Comparison of ENCODE assay signal across 1 cellular context in the genomic region with DNA sequence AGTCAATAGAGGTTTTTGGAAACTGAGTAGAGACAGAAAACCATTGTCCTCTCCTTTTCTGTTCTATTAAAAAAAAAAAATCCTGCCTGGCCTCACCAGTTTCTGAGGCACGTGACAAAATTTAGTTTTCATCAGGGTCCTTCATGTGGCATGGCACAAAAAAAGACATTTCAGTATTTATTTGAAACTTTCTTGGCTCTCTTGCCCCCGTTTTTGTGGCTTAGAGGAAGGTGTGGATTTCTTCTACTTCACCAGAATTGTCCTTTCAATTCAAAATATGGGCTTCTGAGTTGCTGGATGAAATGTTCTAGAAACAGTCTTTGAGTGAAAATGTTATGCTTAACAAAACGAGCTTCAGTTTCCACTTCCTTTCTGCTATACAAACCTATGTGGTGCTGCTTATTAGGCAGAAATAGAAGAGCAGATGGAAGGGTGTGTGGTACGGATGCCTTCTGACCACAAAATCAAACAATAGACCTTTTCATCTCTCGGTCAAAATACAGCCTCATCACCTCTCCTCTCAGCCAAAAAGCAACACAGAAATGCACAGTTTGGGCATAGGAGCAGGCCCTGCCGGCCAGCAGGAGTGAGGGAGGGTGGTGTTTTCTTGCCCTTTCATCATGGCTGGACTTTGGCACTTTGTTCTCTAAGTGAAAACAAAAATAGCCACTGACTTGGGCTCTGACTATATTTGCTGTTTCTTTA.
TF ChIP-seq lines count a peak whose summit lies in the region.

No MANE protein-coding gene starts in this region.

TF ChIP-seq in HepG2, 621 proteins besides CTCF, POLR2A, EP300 and RAD21 (continued from another document and continues in another):
- TF ChIP-seq, protein P1, sequence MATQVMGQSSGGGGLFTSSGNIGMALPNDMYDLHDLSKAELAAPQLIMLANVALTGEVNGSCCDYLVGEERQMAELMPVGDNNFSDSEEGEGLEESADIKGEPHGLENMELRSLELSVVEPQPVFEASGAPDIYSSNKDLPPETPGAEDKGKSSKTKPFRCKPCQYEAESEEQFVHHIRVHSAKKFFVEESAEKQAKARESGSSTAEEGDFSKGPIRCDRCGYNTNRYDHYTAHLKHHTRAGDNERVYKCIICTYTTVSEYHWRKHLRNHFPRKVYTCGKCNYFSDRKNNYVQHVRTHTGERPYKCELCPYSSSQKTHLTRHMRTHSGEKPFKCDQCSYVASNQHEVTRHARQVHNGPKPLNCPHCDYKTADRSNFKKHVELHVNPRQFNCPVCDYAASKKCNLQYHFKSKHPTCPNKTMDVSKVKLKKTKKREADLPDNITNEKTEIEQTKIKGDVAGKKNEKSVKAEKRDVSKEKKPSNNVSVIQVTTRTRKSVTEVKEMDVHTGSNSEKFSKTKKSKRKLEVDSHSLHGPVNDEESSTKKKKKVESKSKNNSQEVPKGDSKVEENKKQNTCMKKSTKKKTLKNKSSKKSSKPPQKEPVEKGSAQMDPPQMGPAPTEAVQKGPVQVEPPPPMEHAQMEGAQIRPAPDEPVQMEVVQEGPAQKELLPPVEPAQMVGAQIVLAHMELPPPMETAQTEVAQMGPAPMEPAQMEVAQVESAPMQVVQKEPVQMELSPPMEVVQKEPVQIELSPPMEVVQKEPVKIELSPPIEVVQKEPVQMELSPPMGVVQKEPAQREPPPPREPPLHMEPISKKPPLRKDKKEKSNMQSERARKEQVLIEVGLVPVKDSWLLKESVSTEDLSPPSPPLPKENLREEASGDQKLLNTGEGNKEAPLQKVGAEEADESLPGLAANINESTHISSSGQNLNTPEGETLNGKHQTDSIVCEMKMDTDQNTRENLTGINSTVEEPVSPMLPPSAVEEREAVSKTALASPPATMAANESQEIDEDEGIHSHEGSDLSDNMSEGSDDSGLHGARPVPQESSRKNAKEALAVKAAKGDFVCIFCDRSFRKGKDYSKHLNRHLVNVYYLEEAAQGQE (IDR thresholded peaks at IDR 0.05; ENCODE audit: borderline replicate concordance in 1 of 2, low read depth in 1 of 2, low read length in 2 of 2), result no peak
- TF ChIP-seq ZSCAN9 (CRISPR knock-in tag; IDR thresholded peaks at IDR 0.05; ENCODE audit: borderline replicate concordance) (no peak), SOX6 (IDR thresholded peaks at IDR 0.05) (no peak), SOX6 (CRISPR knock-in tag; IDR thresholded peaks at IDR 0.05) (peak; percentile 71), CEBPG (CRISPR knock-in tag; IDR thresholded peaks at IDR 0.05) (peak; percentile 68), RXRB (CRISPR knock-in tag; IDR thresholded peaks at IDR 0.05; ENCODE audit: borderline replicate concordance) (0 out of 2 replicates have a peak, but pooled peaks have one; percentile 51), FOXC1 (CRISPR knock-in tag; IDR thresholded peaks at IDR 0.05; ENCODE audit: borderline replicate concordance) (no peak), NR2F6 (IDR thresholded peaks at IDR 0.05) (no peak), NR2F6 (CRISPR knock-in tag; IDR thresholded peaks at IDR 0.05) (0 out of 2 replicates have a peak, but pooled peaks have one; percentile 15), ZNF501 (CRISPR knock-in tag; IDR thresholded peaks at IDR 0.05) (peak; percentile 38; the same call in 1 of the 2 replicates), ZNF3 (CRISPR knock-in tag; IDR thresholded peaks at IDR 0.05) (no peak), ZNF790 (CRISPR knock-in tag; IDR thresholded peaks at IDR 0.05; ENCODE audit: borderline replicate concordance) (no peak), NFIB (CRISPR knock-in tag; IDR thresholded peaks at IDR 0.05; ENCODE audit: borderline replicate concordance) (no peak), NFKBIZ (CRISPR knock-in tag; IDR thresholded peaks at IDR 0.05) (0 out of 2 replicates have a peak, but pooled peaks have one; percentile 19), DNMT3B (CRISPR knock-in tag; conservative IDR thresholded peaks at IDR 0.05) (peak; percentile 68; the same call in 1 of the 2 replicates), ZNF703 (CRISPR knock-in tag; IDR thresholded peaks at IDR 0.05; ENCODE audit: borderline replicate concordance) (no peak), ZNF558 (CRISPR knock-in tag; IDR thresholded peaks at IDR 0.05; ENCODE audit: borderline replicate concordance) (no peak), FOSL2 (CRISPR knock-in tag; IDR thresholded peaks at IDR 0.05) (peak; percentile 44), HNF1B (CRISPR knock-in tag; IDR thresholded peaks at IDR 0.05) (0 out of 2 replicates have a peak, but pooled peaks have one; percentile 38), ZNF776 (CRISPR knock-in tag; IDR thresholded peaks at IDR 0.05) (no peak), ZNF841 (CRISPR knock-in tag; IDR thresholded peaks at IDR 0.05; ENCODE audit: borderline replicate concordance) (no peak), HNRNPK (IDR thresholded peaks at IDR 0.05; ENCODE audit: low read depth, low read length, poor library complexity, severe bottlenecking) (no peak), ZFP36 (IDR thresholded peaks at IDR 0.05; ENCODE audit: borderline replicate concordance, low read depth, low read length, partially characterized antibody) (no peak), ZNF556 (CRISPR knock-in tag; IDR thresholded peaks at IDR 0.05; ENCODE audit: borderline replicate concordance) (no peak; the same call in 1 of the 2 replicates), MZF1 (CRISPR knock-in tag; IDR thresholded peaks at IDR 0.05; ENCODE audit: borderline replicate concordance) (no peak), ZNF510 (CRISPR knock-in tag; IDR thresholded peaks at IDR 0.05; ENCODE audit: low read depth) (no peak), FOXA3 (CRISPR knock-in tag; IDR thresholded peaks at IDR 0.05) (peak; percentile 21; the same call in 1 of the 2 replicates), ZNF414 (CRISPR knock-in tag; IDR thresholded peaks at IDR 0.05) (no peak), WIZ (CRISPR knock-in tag; IDR thresholded peaks at IDR 0.05) (no peak), TFDP1 (CRISPR knock-in tag; IDR thresholded peaks at IDR 0.05; ENCODE audit: borderline replicate concordance) (no peak), ZNF10 (CRISPR knock-in tag; IDR thresholded peaks at IDR 0.05; ENCODE audit: borderline replicate concordance, low read depth) (no peak), ZNF564 (CRISPR knock-in tag; IDR thresholded peaks at IDR 0.05) (no peak), ZNF780A (CRISPR knock-in tag; IDR thresholded peaks at IDR 0.05) (no peak), ZBTB2 (CRISPR knock-in tag; IDR thresholded peaks at IDR 0.05; ENCODE audit: low read depth) (no peak), TARDBP (CRISPR knock-in tag; IDR thresholded peaks at IDR 0.05) (peak; percentile 57; the same call in 1 of the 2 replicates), KLF6 (CRISPR knock-in tag; IDR thresholded peaks at IDR 0.05) (no peak), ZNF292 (CRISPR knock-in tag; IDR thresholded peaks at IDR 0.05; ENCODE audit: borderline replicate concordance, low read depth) (peak; percentile 52; the same call in 1 of the 2 replicates)
- TF ChIP-seq, protein P2, sequence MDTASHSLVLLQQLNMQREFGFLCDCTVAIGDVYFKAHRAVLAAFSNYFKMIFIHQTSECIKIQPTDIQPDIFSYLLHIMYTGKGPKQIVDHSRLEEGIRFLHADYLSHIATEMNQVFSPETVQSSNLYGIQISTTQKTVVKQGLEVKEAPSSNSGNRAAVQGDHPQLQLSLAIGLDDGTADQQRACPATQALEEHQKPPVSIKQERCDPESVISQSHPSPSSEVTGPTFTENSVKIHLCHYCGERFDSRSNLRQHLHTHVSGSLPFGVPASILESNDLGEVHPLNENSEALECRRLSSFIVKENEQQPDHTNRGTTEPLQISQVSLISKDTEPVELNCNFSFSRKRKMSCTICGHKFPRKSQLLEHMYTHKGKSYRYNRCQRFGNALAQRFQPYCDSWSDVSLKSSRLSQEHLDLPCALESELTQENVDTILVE (CRISPR knock-in tag; IDR thresholded peaks at IDR 0.05), result 0 out of 2 replicates have a peak, but pooled peaks have one; percentile 27
- TF ChIP-seq, protein P3, sequence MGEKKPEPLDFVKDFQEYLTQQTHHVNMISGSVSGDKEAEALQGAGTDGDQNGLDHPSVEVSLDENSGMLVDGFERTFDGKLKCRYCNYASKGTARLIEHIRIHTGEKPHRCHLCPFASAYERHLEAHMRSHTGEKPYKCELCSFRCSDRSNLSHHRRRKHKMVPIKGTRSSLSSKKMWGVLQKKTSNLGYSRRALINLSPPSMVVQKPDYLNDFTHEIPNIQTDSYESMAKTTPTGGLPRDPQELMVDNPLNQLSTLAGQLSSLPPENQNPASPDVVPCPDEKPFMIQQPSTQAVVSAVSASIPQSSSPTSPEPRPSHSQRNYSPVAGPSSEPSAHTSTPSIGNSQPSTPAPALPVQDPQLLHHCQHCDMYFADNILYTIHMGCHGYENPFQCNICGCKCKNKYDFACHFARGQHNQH (CRISPR knock-in tag; IDR thresholded peaks at IDR 0.05), result peak; percentile 45; the same call in 1 of the 2 replicates
- TF ChIP-seq, protein P4, sequence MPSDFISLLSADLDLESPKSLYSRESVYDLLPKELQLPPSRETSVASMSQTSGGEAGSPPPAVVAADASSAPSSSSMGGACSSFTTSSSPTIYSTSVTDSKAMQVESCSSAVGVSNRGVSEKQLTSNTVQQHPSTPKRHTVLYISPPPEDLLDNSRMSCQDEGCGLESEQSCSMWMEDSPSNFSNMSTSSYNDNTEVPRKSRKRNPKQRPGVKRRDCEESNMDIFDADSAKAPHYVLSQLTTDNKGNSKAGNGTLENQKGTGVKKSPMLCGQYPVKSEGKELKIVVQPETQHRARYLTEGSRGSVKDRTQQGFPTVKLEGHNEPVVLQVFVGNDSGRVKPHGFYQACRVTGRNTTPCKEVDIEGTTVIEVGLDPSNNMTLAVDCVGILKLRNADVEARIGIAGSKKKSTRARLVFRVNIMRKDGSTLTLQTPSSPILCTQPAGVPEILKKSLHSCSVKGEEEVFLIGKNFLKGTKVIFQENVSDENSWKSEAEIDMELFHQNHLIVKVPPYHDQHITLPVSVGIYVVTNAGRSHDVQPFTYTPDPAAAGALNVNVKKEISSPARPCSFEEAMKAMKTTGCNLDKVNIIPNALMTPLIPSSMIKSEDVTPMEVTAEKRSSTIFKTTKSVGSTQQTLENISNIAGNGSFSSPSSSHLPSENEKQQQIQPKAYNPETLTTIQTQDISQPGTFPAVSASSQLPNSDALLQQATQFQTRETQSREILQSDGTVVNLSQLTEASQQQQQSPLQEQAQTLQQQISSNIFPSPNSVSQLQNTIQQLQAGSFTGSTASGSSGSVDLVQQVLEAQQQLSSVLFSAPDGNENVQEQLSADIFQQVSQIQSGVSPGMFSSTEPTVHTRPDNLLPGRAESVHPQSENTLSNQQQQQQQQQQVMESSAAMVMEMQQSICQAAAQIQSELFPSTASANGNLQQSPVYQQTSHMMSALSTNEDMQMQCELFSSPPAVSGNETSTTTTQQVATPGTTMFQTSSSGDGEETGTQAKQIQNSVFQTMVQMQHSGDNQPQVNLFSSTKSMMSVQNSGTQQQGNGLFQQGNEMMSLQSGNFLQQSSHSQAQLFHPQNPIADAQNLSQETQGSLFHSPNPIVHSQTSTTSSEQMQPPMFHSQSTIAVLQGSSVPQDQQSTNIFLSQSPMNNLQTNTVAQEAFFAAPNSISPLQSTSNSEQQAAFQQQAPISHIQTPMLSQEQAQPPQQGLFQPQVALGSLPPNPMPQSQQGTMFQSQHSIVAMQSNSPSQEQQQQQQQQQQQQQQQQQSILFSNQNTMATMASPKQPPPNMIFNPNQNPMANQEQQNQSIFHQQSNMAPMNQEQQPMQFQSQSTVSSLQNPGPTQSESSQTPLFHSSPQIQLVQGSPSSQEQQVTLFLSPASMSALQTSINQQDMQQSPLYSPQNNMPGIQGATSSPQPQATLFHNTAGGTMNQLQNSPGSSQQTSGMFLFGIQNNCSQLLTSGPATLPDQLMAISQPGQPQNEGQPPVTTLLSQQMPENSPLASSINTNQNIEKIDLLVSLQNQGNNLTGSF (CRISPR knock-in tag; IDR thresholded peaks at IDR 0.05), result no peak
- TF ChIP-seq, protein P5, sequence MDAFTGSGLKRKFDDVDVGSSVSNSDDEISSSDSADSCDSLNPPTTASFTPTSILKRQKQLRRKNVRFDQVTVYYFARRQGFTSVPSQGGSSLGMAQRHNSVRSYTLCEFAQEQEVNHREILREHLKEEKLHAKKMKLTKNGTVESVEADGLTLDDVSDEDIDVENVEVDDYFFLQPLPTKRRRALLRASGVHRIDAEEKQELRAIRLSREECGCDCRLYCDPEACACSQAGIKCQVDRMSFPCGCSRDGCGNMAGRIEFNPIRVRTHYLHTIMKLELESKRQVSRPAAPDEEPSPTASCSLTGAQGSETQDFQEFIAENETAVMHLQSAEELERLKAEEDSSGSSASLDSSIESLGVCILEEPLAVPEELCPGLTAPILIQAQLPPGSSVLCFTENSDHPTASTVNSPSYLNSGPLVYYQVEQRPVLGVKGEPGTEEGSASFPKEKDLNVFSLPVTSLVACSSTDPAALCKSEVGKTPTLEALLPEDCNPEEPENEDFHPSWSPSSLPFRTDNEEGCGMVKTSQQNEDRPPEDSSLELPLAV (CRISPR knock-in tag; conservative IDR thresholded peaks at IDR 0.05; ENCODE audit: low read depth), result no peak
